Comparison of ENCODE assay signal across 16 cellular contexts in genomic region chr21:14080040-14080763, GRCh38.
DNase-seq lines count a peak whose midpoint lies in the region; ATAC-seq, FAIRE-seq and TF ChIP-seq lines count a peak whose summit lies in the region.
"Had no signal": no experiment of that assay in that cellular context is flagged by ENCODE, and none has a peak within 500 bp of the region (broad histone marks: within the 10 kb centered on the region; RNA-seq: fewer than 3 reads in every experiment).

No MANE protein-coding gene starts in this region.

- no peak overlapping the region for H2AFZ ChIP-seq in H1 (ENCODE audit: low read length)
- peak overlapping the region; percentile 78 for H2AFZ ChIP-seq in neural progenitor cell (replicated peaks)

- TF ChIP-seq POLR2A in H1 (IDR thresholded peaks at IDR 0.05; ENCODE audit: control extremely low read depth in 1 of 2, low read depth in 2 of 2, low read length in 2 of 2) = no peak

- no peaks in the 10 kb centered on the region for H3K23me2 ChIP-seq in H1 (ENCODE audit: low read depth, low read length)

- peaks cover 8% of the 10 kb centered on the region; the same call in 1 of the 2 replicates for H3K9me3 ChIP-seq in HUES64 (ENCODE audit: insufficient read depth, low read depth, low read length)
- peaks cover 0 to 8% of the 10 kb centered on the region in 2 experiments; a peak in 1 of 4 replicates for H3K9me3 ChIP-seq in H1 (ENCODE audit: insufficient read depth in 2 of 2, low read depth in 1 of 2, low read length in 1 of 2)
- no peaks in the 10 kb centered on the region for H3K9me3 ChIP-seq in neural progenitor cell (ENCODE audit: low read depth)
- H3K9me3 ChIP-seq: BE2C, HAP-1 had no signal

- H3K4me3 ChIP-seq in HUES64 (ENCODE audit: low read length) (no peak overlapping the region), H1 (ENCODE audit: extremely low read depth in 1 of 4, insufficient read depth in 2 of 4, low read depth in 3 of 4, low read length in 4 of 4) (no peak overlapping the region), neural progenitor cell (no peak overlapping the region), H7 (ENCODE audit: insufficient read depth, low read depth, low read length) (no peak overlapping the region)
- H3K4me3 ChIP-seq: HAP-1 had no signal

- no peak for TF ChIP-seq EP300 in H1 (IDR thresholded peaks at IDR 0.05; ENCODE audit: borderline replicate concordance in 1 of 2, low read depth in 2 of 2, low read length in 2 of 2)

- no peak overlapping the region for H3K56ac ChIP-seq in H1 (replicated peaks; ENCODE audit: insufficient read length, low read depth, low read length)

- H3K4me2 ChIP-seq in H1 (ENCODE audit: insufficient read depth in 1 of 2, low read depth in 2 of 2, low read length in 2 of 2) (no peak overlapping the region), neural progenitor cell (peak overlapping the region; percentile 60)
- H3K4me2 ChIP-seq: KMS-11 had no signal

- DNase-seq in H1 (ENCODE audit: low read depth in 1 of 2, low spot score in 2 of 2) (no peak), neural progenitor cell (ENCODE audit: low spot score) (peak; percentile 82), glomerular visceral epithelial cell (ENCODE audit: extremely low spot score) (no peak), H7 (no peak), glutamatergic neuron (no peak)
- DNase-seq: BE2C, IMR-90, NCI-H1417, NCI-H1694 treated with DMSO at 0.1 percent for 48 hours, NCI-H446 treated with DMSO at 0.1 percent for 48 hours, NCI-H526 treated with DMSO at 0.1 percent for 48 hours had no signal

- H2BK5ac ChIP-seq in H1 (ENCODE audit: low read depth, low read length) = no peak overlapping the region

- no peak for FAIRE-seq in H1 (lab: Jason Lieb, UNC)

- no peak overlapping the region for H2BK20ac ChIP-seq in H1 (ENCODE audit: low read length)

- 89% methylated on average over 26 of the region's 26 CpGs for WGBS in HUES64
- WGBS in H1 (ENCODE audit: extremely low coverage in 1 of 2, insufficient coverage in 1 of 2, insufficient read length in 1 of 2, insufficient replicate concordance in 2 of 2, low coverage in 1 of 2, low lambda C conversion rate in 2 of 2, missing lambda C conversion rate in 1 of 2), 2 experiments = 89% methylated on average over 26 of the region's 26 CpGs; no CpG with 5 or more reads in 1 of the 2 experiments

- no peak overlapping the region for H4K5ac ChIP-seq in H1 (ENCODE audit: insufficient read length, low read depth, low read length)

- no peak overlapping the region for H3K4ac ChIP-seq in H1 (replicated peaks; ENCODE audit: insufficient read length, low read depth, low read length)

- H2BK120ac ChIP-seq in H1 (replicated peaks; ENCODE audit: low read depth, low read length) = no peak overlapping the region

- peak overlapping the region; percentile 94 for H3K27ac Mint-ChIP-seq in neural progenitor cell
- no peak overlapping the region for H3K27ac Mint-ChIP-seq in glutamatergic neuron (ENCODE audit: unreplicated experiment)

- H3F3A ChIP-seq in neural progenitor cell (ENCODE audit: low read depth) = peaks cover 17% of the 10 kb centered on the region

- peaks cover 6% of the 10 kb centered on the region; the same call in 1 of the 2 replicates for H3K36me3 ChIP-seq in HUES64 (ENCODE audit: insufficient read depth, low read length)
- peaks cover 0 to 12% (median 0%) of the 10 kb centered on the region in 4 experiments; a peak in 2 of 8 replicates for H3K36me3 ChIP-seq in H1 (ENCODE audit: control insufficient read depth in 2 of 4, insufficient read depth in 4 of 4, low read length in 3 of 4)
- H3K36me3 ChIP-seq in neural progenitor cell = no peaks in the 10 kb centered on the region
- H3K36me3 ChIP-seq in H7 (replicated peaks; ENCODE audit: control insufficient read depth, insufficient read depth, low read length) = no peaks in the 10 kb centered on the region
- H3K36me3 ChIP-seq: HAP-1 had no signal

- H3K79me1 ChIP-seq in H1 (ENCODE audit: low read depth, low read length) = no peaks in the 10 kb centered on the region

- no peak overlapping the region for H4K91ac ChIP-seq in H1 (replicated peaks; ENCODE audit: insufficient read length, low read length)

- peak overlapping the region; percentile 35 for H3K27ac ChIP-seq in HUES64 (ENCODE audit: low read depth, low read length)
- 0 out of 2 replicates have a peak overlapping the region, but pooled peaks have one; percentile 19 for H3K27ac ChIP-seq in H1 (ENCODE audit: low read depth, low read length)
- peak overlapping the region; percentile 68 for H3K27ac ChIP-seq in neural progenitor cell
- H3K27ac ChIP-seq: KMS-11 had no signal

- H3K18ac ChIP-seq in H1 (ENCODE audit: extremely low read depth, low read length) = no peak overlapping the region

- H3K4me1 Mint-ChIP-seq in neural progenitor cell (peaks cover 11% of the 10 kb centered on the region), glutamatergic neuron (ENCODE audit: low read depth, unreplicated experiment) (no peaks in the 10 kb centered on the region)

- H3K23ac ChIP-seq in H1 (ENCODE audit: insufficient read length) = no peak overlapping the region

- H3K4me3 Mint-ChIP-seq in neural progenitor cell (no peak overlapping the region), glutamatergic neuron (ENCODE audit: unreplicated experiment) (no peak overlapping the region)

- H3K14ac ChIP-seq in H1 (ENCODE audit: insufficient read length) = no peak overlapping the region

- H3K36me3 Mint-ChIP-seq in neural progenitor cell (peaks cover 7% of the 10 kb centered on the region), glutamatergic neuron (ENCODE audit: unreplicated experiment) (no peaks in the 10 kb centered on the region)

- no peaks in the 10 kb centered on the region for H3K27me3 ChIP-seq in HUES64 (ENCODE audit: insufficient read depth, low read length)
- no peaks in the 10 kb centered on the region for H3K27me3 ChIP-seq in H1 (replicated peaks in 1 of 4; ENCODE audit: control insufficient read depth in 3 of 4, extremely low read depth in 1 of 4, insufficient read depth in 3 of 4, low read length in 3 of 4)
- no peaks in the 10 kb centered on the region for H3K27me3 ChIP-seq in neural progenitor cell
- no peaks in the 10 kb centered on the region for H3K27me3 ChIP-seq in H7 (ENCODE audit: control insufficient read depth, insufficient read depth, low read length)
- H3K27me3 ChIP-seq: BE2C had no signal

- no peak overlapping the region for H2BK15ac ChIP-seq in H1 (ENCODE audit: low read length)

- no peak overlapping the region for H2AK5ac ChIP-seq in H1 (ENCODE audit: low read depth, low read length)

- H3K79me2 ChIP-seq in H1 (ENCODE audit: control insufficient read depth in 1 of 2, insufficient read depth in 2 of 2, low read length in 2 of 2) (no peaks in the 10 kb centered on the region), neural progenitor cell (ENCODE audit: low read depth) (no peaks in the 10 kb centered on the region)

- TF ChIP-seq CTCF in H1 (IDR thresholded peaks at IDR 0.05; ENCODE audit: control extremely low read depth in 1 of 3, insufficient read depth in 1 of 3, low read depth in 1 of 3, low read length in 3 of 3) (no peak), neural progenitor cell (IDR thresholded peaks at IDR 0.05) (no peak), glutamatergic neuron (IDR thresholded peaks at IDR 0.05; ENCODE audit: partially characterized antibody, unreplicated experiment) (no peak)

- no peaks in the 10 kb centered on the region; the same call in 1 of the 2 replicates for H3K4me1 ChIP-seq in HUES64 (ENCODE audit: insufficient read depth, low read length)
- H3K4me1 ChIP-seq in H1 (replicated peaks in 1 of 4; ENCODE audit: control insufficient read depth in 3 of 4, insufficient read depth in 4 of 4, low read length in 3 of 4) = peaks cover 0 to 2% (median 0%) of the 10 kb centered on the region in 4 experiments; a peak in 1 of 7 replicates
- peaks cover 17% of the 10 kb centered on the region for H3K4me1 ChIP-seq in neural progenitor cell
- H3K4me1 ChIP-seq: BE2C, HAP-1 had no signal

- POLR2A ChIA-PET in H1 (lab: Charles Lee; ENCODE audit: partially characterized antibody) = no interaction called here

- ATAC-seq in HG02571 (IDR thresholded peaks at IDR 0.05; ENCODE audit: unreplicated experiment) = no peak
- ATAC-seq: Right ventricle myocardium inferior had no signal

- TF ChIP-seq RAD21 in H1 (IDR thresholded peaks at IDR 0.05 in 1 of 2, conservative IDR thresholded peaks at IDR 0.05 in 1 of 2; ENCODE audit: low read depth in 2 of 2, low read length in 2 of 2) = no peak

- H4K20me1 ChIP-seq in H1 (replicated peaks in 1 of 2; ENCODE audit: control insufficient read depth in 1 of 2, insufficient read depth in 2 of 2, low read length in 2 of 2) (no peaks in the 10 kb centered on the region), neural progenitor cell (ENCODE audit: low read depth) (no peaks in the 10 kb centered on the region)

- H4K8ac ChIP-seq in H1 (ENCODE audit: extremely low read depth, insufficient read depth, low read length) = no peak overlapping the region

- H3K9me3 Mint-ChIP-seq in neural progenitor cell = peaks cover 59% of the 10 kb centered on the region
- peaks cover 4% of the 10 kb centered on the region for H3K9me3 Mint-ChIP-seq in glutamatergic neuron (ENCODE audit: unreplicated experiment)

- no peak overlapping the region for H3K9ac ChIP-seq in HUES64 (ENCODE audit: low read depth, low read length)
- no peak overlapping the region for H3K9ac ChIP-seq in H1 (replicated peaks in 1 of 4; ENCODE audit: extremely low read depth in 1 of 4, low read depth in 3 of 4, low read length in 3 of 4)
- H3K9ac ChIP-seq in neural progenitor cell = no peak overlapping the region
- H3K9ac ChIP-seq: KMS-11 had no signal

- CTCF ChIA-PET in H1 (lab: Charles Lee; ENCODE audit: partially characterized antibody) = interaction anchor here (0.7 to 2.1 kb wide), 5 partner anchors 10 to 655 kb away, joined by 3 to 9 read pairs (median 4); no protein-coding TSS in a partner anchor

- peaks cover 12% of the 10 kb centered on the region for H3K27me3 Mint-ChIP-seq in neural progenitor cell (ENCODE audit: insufficient read depth, low read depth)
- peaks cover 2% of the 10 kb centered on the region for H3K27me3 Mint-ChIP-seq in glutamatergic neuron (ENCODE audit: unreplicated experiment)

- no peak overlapping the region for H2BK12ac ChIP-seq in H1 (ENCODE audit: low read depth, low read length)

TF ChIP-seq in H1, 55 proteins besides CTCF, POLR2A, EP300 and RAD21:
- TF ChIP-seq BCL11A (IDR thresholded peaks at IDR 0.05; ENCODE audit: low read depth in 2 of 2, low read length in 2 of 2) (no peak), GTF2F1 (IDR thresholded peaks at IDR 0.05; ENCODE audit: borderline replicate concordance, low read depth, low read length) (no peak), POU5F1 (IDR thresholded peaks at IDR 0.05; ENCODE audit: low read depth, low read length) (no peak), CBX5 (IDR thresholded peaks at IDR 0.05; ENCODE audit: low read depth, low read length) (no peak), CBX8 (IDR thresholded peaks at IDR 0.05; ENCODE audit: borderline replicate concordance, low read depth, low read length) (no peak), CREB1 (IDR thresholded peaks at IDR 0.05) (no peak), JUND (IDR thresholded peaks at IDR 0.05; ENCODE audit: low read length) (no peak), ZNF274 (IDR thresholded peaks at IDR 0.05; ENCODE audit: borderline replicate concordance, extremely low read depth, low read length) (no peak)
